ENCODE assay signal across 8 cellular contexts in genomic region chr6:142387997-142388815, GRCh38.
DNase-seq lines count a peak whose midpoint lies in the region; ATAC-seq and TF ChIP-seq lines count a peak whose summit lies in the region.

No MANE protein-coding gene starts in this region.

- H3K79me2 ChIP-seq in ACC112 (ENCODE audit: control insufficient read depth, insufficient read depth, low read length, unreplicated experiment), result no peaks in the 10 kb centered on the region

- peak; percentile 76 for ATAC-seq in HG03196 (IDR thresholded peaks at IDR 0.05; ENCODE audit: unreplicated experiment)
- ATAC-seq in HG03045 (IDR thresholded peaks at IDR 0.05; ENCODE audit: unreplicated experiment), result no peak

- in situ Hi-C loops in SK-MEL-5 (cut with HindIII; ENCODE audit: low pct_unique_long_range_greater_than_20kb, low sequenced_read_pairs), result no loop called here

- TF ChIP-seq CTCF in GM12875 (IDR thresholded peaks at IDR 0.05; ENCODE audit: borderline replicate concordance, insufficient read depth, low read depth, low read length) (peak; percentile 17; the same call in 1 of the 2 replicates), fibroblast of pulmonary artery (IDR thresholded peaks at IDR 0.05; ENCODE audit: low read length, missing control alignments) (peak; percentile 79)

- DNase-seq in SK-MEL-5 (ENCODE audit: low read depth, low spot score) (peak; percentile 71), fibroblast of pulmonary artery (ENCODE audit: low read depth) (peak; percentile 82), putamen (ENCODE audit: low spot score) (peak; percentile 44), UCSD-AML1 (lab: John Stamatoyannopoulos, UW; ENCODE audit: unreplicated experiment) (no peak)

- H3K4me1 ChIP-seq in ACC112 (ENCODE audit: control insufficient read depth, insufficient read depth, low read length, unreplicated experiment), result peaks cover 12% of the 10 kb centered on the region

- H3K36me3 ChIP-seq in ACC112 (ENCODE audit: insufficient read depth, low read length), result no peaks in the 10 kb centered on the region

- H3K4me3 ChIP-seq in ACC112 (ENCODE audit: low read depth, low read length) (no peak overlapping the region), GM12875 (ENCODE audit: low read depth, low read length) (no peak overlapping the region), fibroblast of pulmonary artery (replicated peaks; ENCODE audit: low read depth, low read length) (no peak overlapping the region)

- H3K27ac ChIP-seq in ACC112 (ENCODE audit: low read depth, low read length), result no peak overlapping the region

- H3K27me3 ChIP-seq in ACC112 (ENCODE audit: insufficient read depth, low read length), result no peaks in the 10 kb centered on the region

- H2AFZ ChIP-seq in ACC112 (ENCODE audit: low read length, unreplicated experiment), result peak overlapping the region; percentile 58
